ENCODE assay signal across 2 cellular contexts in the genomic region with DNA sequence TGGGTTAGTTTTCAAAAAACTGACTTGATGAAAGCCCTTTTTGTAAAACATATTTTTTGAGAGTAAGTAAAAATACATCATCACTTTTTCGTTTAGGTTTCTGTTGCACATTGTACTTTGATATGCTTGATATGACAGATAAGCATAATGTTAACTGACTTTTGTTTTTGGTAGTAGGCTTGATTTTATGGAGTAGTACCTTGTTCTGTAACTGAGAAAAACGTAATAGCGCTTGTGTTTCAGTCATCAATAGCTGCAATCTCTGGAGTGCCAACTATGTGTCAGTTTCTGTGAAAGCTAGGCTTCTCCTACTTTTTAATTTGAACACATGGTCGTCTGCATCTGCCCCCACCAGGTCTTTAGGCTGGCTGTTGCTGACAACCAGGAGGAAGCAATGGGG.
TF ChIP-seq lines count a peak whose summit lies in the region.

No MANE protein-coding gene starts in this region.

TF ChIP-seq in A549, 52 proteins besides CTCF, POLR2A, EP300 and RAD21 (continued from another document):
- TF ChIP-seq, protein P1, sequence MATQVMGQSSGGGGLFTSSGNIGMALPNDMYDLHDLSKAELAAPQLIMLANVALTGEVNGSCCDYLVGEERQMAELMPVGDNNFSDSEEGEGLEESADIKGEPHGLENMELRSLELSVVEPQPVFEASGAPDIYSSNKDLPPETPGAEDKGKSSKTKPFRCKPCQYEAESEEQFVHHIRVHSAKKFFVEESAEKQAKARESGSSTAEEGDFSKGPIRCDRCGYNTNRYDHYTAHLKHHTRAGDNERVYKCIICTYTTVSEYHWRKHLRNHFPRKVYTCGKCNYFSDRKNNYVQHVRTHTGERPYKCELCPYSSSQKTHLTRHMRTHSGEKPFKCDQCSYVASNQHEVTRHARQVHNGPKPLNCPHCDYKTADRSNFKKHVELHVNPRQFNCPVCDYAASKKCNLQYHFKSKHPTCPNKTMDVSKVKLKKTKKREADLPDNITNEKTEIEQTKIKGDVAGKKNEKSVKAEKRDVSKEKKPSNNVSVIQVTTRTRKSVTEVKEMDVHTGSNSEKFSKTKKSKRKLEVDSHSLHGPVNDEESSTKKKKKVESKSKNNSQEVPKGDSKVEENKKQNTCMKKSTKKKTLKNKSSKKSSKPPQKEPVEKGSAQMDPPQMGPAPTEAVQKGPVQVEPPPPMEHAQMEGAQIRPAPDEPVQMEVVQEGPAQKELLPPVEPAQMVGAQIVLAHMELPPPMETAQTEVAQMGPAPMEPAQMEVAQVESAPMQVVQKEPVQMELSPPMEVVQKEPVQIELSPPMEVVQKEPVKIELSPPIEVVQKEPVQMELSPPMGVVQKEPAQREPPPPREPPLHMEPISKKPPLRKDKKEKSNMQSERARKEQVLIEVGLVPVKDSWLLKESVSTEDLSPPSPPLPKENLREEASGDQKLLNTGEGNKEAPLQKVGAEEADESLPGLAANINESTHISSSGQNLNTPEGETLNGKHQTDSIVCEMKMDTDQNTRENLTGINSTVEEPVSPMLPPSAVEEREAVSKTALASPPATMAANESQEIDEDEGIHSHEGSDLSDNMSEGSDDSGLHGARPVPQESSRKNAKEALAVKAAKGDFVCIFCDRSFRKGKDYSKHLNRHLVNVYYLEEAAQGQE (IDR thresholded peaks at IDR 0.05), result no peak
- TF ChIP-seq, protein P2, sequence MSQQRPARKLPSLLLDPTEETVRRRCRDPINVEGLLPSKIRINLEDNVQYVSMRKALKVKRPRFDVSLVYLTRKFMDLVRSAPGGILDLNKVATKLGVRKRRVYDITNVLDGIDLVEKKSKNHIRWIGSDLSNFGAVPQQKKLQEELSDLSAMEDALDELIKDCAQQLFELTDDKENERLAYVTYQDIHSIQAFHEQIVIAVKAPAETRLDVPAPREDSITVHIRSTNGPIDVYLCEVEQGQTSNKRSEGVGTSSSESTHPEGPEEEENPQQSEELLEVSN (IDR thresholded peaks at IDR 0.05; ENCODE audit: borderline replicate concordance, low read depth), result no peak
- TF ChIP-seq RCOR1 (IDR thresholded peaks at IDR 0.05; ENCODE audit: low read depth, low read length), result no peak

TF ChIP-seq in HCT116, 20 proteins besides CTCF, POLR2A, EP300 and RAD21 (continued from another document):
- TF ChIP-seq, protein P3, sequence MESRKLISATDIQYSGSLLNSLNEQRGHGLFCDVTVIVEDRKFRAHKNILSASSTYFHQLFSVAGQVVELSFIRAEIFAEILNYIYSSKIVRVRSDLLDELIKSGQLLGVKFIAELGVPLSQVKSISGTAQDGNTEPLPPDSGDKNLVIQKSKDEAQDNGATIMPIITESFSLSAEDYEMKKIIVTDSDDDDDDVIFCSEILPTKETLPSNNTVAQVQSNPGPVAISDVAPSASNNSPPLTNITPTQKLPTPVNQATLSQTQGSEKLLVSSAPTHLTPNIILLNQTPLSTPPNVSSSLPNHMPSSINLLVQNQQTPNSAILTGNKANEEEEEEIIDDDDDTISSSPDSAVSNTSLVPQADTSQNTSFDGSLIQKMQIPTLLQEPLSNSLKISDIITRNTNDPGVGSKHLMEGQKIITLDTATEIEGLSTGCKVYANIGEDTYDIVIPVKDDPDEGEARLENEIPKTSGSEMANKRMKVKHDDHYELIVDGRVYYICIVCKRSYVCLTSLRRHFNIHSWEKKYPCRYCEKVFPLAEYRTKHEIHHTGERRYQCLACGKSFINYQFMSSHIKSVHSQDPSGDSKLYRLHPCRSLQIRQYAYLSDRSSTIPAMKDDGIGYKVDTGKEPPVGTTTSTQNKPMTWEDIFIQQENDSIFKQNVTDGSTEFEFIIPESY (IDR thresholded peaks at IDR 0.05; ENCODE audit: extremely low read depth, insufficient replicate concordance, low read length), result no peak
- TF ChIP-seq, protein P4, sequence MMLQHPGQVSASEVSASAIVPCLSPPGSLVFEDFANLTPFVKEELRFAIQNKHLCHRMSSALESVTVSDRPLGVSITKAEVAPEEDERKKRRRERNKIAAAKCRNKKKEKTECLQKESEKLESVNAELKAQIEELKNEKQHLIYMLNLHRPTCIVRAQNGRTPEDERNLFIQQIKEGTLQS (IDR thresholded peaks at IDR 0.05), result no peak
- no peak for TF ChIP-seq JUND (IDR thresholded peaks at IDR 0.05)
- TF ChIP-seq EZH2 (IDR thresholded peaks at IDR 0.05), result no peak
- TF ChIP-seq SP1 (IDR thresholded peaks at IDR 0.05; ENCODE audit: low read depth), result no peak
TF ChIP-seq in HCT116: peak in this region for 0.
